Comparison of ENCODE assay signal across 10 cellular contexts in the genomic region with DNA sequence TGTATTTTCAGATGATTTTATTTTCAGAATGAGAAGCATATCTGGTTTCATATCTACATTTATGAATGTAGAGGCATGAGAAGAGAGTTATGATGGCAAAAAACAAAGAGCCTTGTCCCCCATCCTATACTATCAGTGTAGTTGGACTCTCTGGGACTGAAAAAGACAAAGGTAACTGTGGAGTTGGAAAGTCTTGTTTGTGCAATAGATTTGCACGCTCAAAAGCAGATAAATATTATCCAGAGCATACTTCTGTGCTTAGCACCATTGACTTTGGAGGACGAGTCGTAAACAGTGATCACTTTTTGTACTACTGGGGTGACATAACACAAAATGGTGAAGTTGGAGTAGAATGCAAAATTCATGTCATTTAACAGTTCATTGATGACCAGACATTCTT.
DNase-seq lines count a peak whose midpoint lies in the region; ATAC-seq and TF ChIP-seq lines count a peak whose summit lies in the region.
"Had no signal": no experiment of that assay in that cellular context is flagged by ENCODE, and none has a peak within 500 bp of the region (broad histone marks: within the 10 kb centered on the region; RNA-seq: fewer than 3 reads in every experiment).

No MANE protein-coding gene starts in this region.

- no peak overlapping the region for H3K56ac ChIP-seq in H9 (ENCODE audit: insufficient read length, low read depth, low read length)

- no peak overlapping the region for H3K4ac ChIP-seq in H9 (ENCODE audit: low read depth, low read length)

- no peaks in the 10 kb centered on the region for H3K79me2 ChIP-seq in H9 (ENCODE audit: insufficient read depth, low read length)

- H3K23me2 ChIP-seq in H9 (ENCODE audit: insufficient read length, low read depth, low read length, poor library complexity, severe bottlenecking), result no peaks in the 10 kb centered on the region

- TF ChIP-seq CTCF in H9 (conservative IDR thresholded peaks at IDR 0.05) (no peak), brain (conservative IDR thresholded peaks at IDR 0.05) (no peak), kidney epithelial cell (IDR thresholded peaks at IDR 0.05; ENCODE audit: insufficient read depth, low read length, poor library complexity, severe bottlenecking) (no peak)

- H3K27me3 Mint-ChIP-seq in H9 (ENCODE audit: low read depth) (peaks cover 45% of the 10 kb centered on the region), brain (peaks cover 5% of the 10 kb centered on the region)

- H3K36me3 ChIP-seq in kidney epithelial cell (ENCODE audit: control insufficient read depth, insufficient read depth, low read length), result no peaks in the 10 kb centered on the region
- no peaks in the 10 kb centered on the region for H3K36me3 ChIP-seq in skeletal muscle satellite cell (ENCODE audit: insufficient read depth, low read length)

- no peak overlapping the region for H2AK5ac ChIP-seq in H9 (ENCODE audit: insufficient read length, low read length)

- H4K91ac ChIP-seq in H9 (ENCODE audit: insufficient read length, low read depth, low read length), result no peak overlapping the region

- WGBS in H9 (ENCODE audit: extremely low coverage, insufficient read length, low lambda C conversion rate), result no CpG with 5 or more reads among the region's 3 CpGs

- DNase-seq in H9 (no peak), kidney epithelial cell (ENCODE audit: low read depth) (no peak), NOMO-1 treated with dmso at 0.1 percent for 144 hours (lab: John Stamatoyannopoulos, UW; ENCODE audit: unreplicated experiment) (no peak), dedifferentiated amniotic fluid mesenchymal stem cell (ENCODE audit: extremely low spot score) (no peak), OCI-M2 (lab: John Stamatoyannopoulos, UW; ENCODE audit: unreplicated experiment) (no peak)
- DNase-seq: activated naive CD4-positive, alpha-beta T cell treated with Interleukin-2 at 50 U/mL for 16 hours; T-helper 1 cell had no signal

- no peak overlapping the region for H4K5ac ChIP-seq in H9 (ENCODE audit: insufficient read length, low read depth, low read length)

- H3K27ac Mint-ChIP-seq in H9 (no peak overlapping the region), brain (peak overlapping the region in 4 of 5 experiments; percentile 59 to 91 (median 88))

- no peak overlapping the region for H3K23ac ChIP-seq in H9 (ENCODE audit: insufficient read length, low read depth, low read length)

- no peaks in the 10 kb centered on the region for H4K20me1 ChIP-seq in H9 (ENCODE audit: control insufficient read depth, insufficient read depth, insufficient read length)

- no peak overlapping the region for H2BK15ac ChIP-seq in H9 (ENCODE audit: low read depth, low read length)

- H4K8ac ChIP-seq in H9 (replicated peaks; ENCODE audit: insufficient read length, low read depth, low read length), result no peak overlapping the region

- H3K27ac ChIP-seq in H9 (ENCODE audit: insufficient read length, low read depth, low read length), result no peak overlapping the region

- no peak overlapping the region for H3T11ph ChIP-seq in H9 (ENCODE audit: low read length)

- peak overlapping the region; percentile 68 for H3K4me2 ChIP-seq in H9 (ENCODE audit: insufficient read depth, insufficient read length, low read length)
- peak overlapping the region; percentile 97 for H3K4me2 ChIP-seq in skeletal muscle satellite cell (ENCODE audit: low read length)

- H3K4me1 ChIP-seq in H9 (ENCODE audit: insufficient read depth, low read length) (no peaks in the 10 kb centered on the region), skeletal muscle satellite cell (ENCODE audit: control insufficient read depth, insufficient read depth, low read length) (peaks cover 9% of the 10 kb centered on the region)

- H3K4me3 ChIP-seq in kidney epithelial cell (ENCODE audit: low read depth, low read length) (peak overlapping the region; percentile 52), skeletal muscle satellite cell (ENCODE audit: low read length) (peak overlapping the region; percentile 75)

- no peak overlapping the region for H2BK120ac ChIP-seq in H9 (ENCODE audit: low read depth, low read length, poor library complexity, severe bottlenecking)

- no peak for ATAC-seq in HG03139 (IDR thresholded peaks at IDR 0.05; ENCODE audit: unreplicated experiment)

- no peak overlapping the region for H2BK5ac ChIP-seq in H9 (ENCODE audit: insufficient read length, low read length)

- peaks cover 6 to 7% of the 10 kb centered on the region in 2 experiments for H3K9me3 Mint-ChIP-seq in H9
- peaks cover 7 to 22% (median 18%) of the 10 kb centered on the region in 5 experiments for H3K9me3 Mint-ChIP-seq in brain

- H3K9ac ChIP-seq in H9 (ENCODE audit: extremely low read depth, insufficient read length, low read length), result no peak overlapping the region
- peak overlapping the region; percentile 83 for H3K9ac ChIP-seq in skeletal muscle satellite cell (ENCODE audit: low read depth, low read length)

- H3K36me3 Mint-ChIP-seq in H9 (ENCODE audit: insufficient read depth in 1 of 3, low read depth in 3 of 3), result peaks cover 0 to 8% (median 0%) of the 10 kb centered on the region in 3 experiments; a peak in 5 of 7 replicates
- no peaks in the 10 kb centered on the region for H3K36me3 Mint-ChIP-seq in brain

- H3K27me3 ChIP-seq in H9 (ENCODE audit: insufficient read depth, low read length), result no peaks in the 10 kb centered on the region
- H3K27me3 ChIP-seq in kidney epithelial cell (ENCODE audit: control insufficient read depth, insufficient read depth, low read length), result no peaks in the 10 kb centered on the region
- H3K27me3 ChIP-seq in skeletal muscle satellite cell (ENCODE audit: control insufficient read depth, insufficient read depth, low read length), result no peaks in the 10 kb centered on the region

- H2BK20ac ChIP-seq in H9 (ENCODE audit: low read depth, low read length, poor library complexity, severe bottlenecking), result no peak overlapping the region

- H3K9me3 ChIP-seq in H9 (ENCODE audit: control insufficient read depth, low read depth, low read length) (no peaks in the 10 kb centered on the region), skeletal muscle satellite cell (replicated peaks; ENCODE audit: low read length) (no peaks in the 10 kb centered on the region)

- H3K18ac ChIP-seq in H9 (ENCODE audit: insufficient read length, low read depth, low read length), result no peak overlapping the region

- H3K4me1 Mint-ChIP-seq in H9, result peaks cover 8 to 10% of the 10 kb centered on the region in 2 experiments
- H3K4me1 Mint-ChIP-seq in brain, result peaks cover 17% of the 10 kb centered on the region

- no peaks in the 10 kb centered on the region for H3K79me1 ChIP-seq in H9 (ENCODE audit: insufficient read depth, low read depth, low read length, poor library complexity, severe bottlenecking)

- peak overlapping the region; percentile 23 for H2AFZ ChIP-seq in H9 (ENCODE audit: low read length)

- H3K4me3 Mint-ChIP-seq in H9 (peak overlapping the region; percentile 76 to 83), brain (peak overlapping the region; percentile 83 to 91 (median 88))

- H3K14ac ChIP-seq in H9 (ENCODE audit: insufficient read depth, low read length), result no peak overlapping the region; the same call in 1 of the 2 replicates

- H2BK12ac ChIP-seq in H9 (ENCODE audit: insufficient read length, low read depth, low read length), result no peak overlapping the region

Comparison
In these comparisons a context has a peak if more than half of its experiments do, and no peak if none do; other contexts are left out.
1. H3K27ac Mint-ChIP-seq: peak in brain (4 of 5); none in H9 (0 of 3).